Comparison of ENCODE assay signal across 24 cellular contexts in the genomic region with DNA sequence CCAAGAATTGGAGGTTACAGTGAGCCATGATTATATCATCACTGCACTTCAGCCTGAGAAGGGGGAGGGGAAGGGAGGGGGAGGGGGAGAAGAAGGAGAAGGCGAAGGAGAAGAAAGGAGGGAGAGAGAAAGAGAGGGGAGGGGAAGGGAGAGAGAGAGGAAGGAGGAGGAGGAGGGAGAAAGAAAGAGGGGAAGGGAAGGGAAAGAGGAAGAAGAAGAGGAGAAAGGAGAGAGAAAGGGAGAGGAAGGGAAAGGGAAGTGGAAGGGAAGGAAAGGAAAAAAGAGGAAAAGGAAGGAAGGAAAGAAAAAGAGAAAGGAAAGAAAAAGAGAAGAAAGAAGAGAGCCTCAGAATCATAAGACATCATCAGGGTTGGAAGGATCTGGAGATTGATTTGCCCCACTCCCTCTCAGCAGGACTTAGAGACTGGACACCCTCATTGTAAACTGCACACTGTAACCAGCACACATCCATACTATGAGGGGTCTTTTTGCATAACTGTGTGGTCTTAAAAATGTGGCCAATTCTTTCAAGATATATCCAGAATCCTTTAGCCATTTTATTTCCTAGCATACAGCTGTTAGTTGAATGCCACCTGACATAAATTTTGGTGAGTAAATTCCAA.
"Had no signal": no experiment of that assay in that cellular context is flagged by ENCODE, and none has a peak within 500 bp of the region (broad histone marks: within the 10 kb centered on the region; RNA-seq: fewer than 3 reads in every experiment).

No MANE protein-coding gene starts in this region.

- H3K4me1 ChIP-seq: prostate gland had no signal

- FAIRE-seq: small intestine had no signal

- DNase-seq: activated CD4-positive, alpha-beta T cell treated with anti-CD3 and anti-CD28 coated beads, Interleukin-2, amount 50 U/mL, for 1 hour; activated CD4-positive, CD25-positive, alpha-beta regulatory T cell treated with anti-CD3 and anti-CD28 coated beads, Interleukin-2, amount 50 U/mL, for 72 hours; activated CD8-positive, alpha-beta memory T cell treated with anti-CD3 and anti-CD28 coated beads for 24 hours; activated CD8-positive, alpha-beta memory T cell treated with anti-CD3 and anti-CD28 coated beads, Interleukin-2, amount 50 U/mL, for 48 hours; activated effector memory CD4-positive, alpha-beta T cell treated with Interleukin-2 at 50 U/mL for 16 hours; activated naive CD4-positive, alpha-beta T cell treated with anti-CD3 and anti-CD28 coated beads, Interleukin-2, amount 10 ng/mL, durations not matched to agents 7 days and 5 days; activated naive CD8-positive, alpha-beta T cell treated with anti-CD3 and anti-CD28 coated beads, Interleukin-2, amount 50 U/mL, for 24 hours; activated T-cell treated with anti-CD3 and anti-CD28 coated beads, Interleukin-2, amount 50 U/mL, for 48 hours; anterior cingulate cortex; colonic mucosa; heart left ventricle; left ventricle myocardium superior; mesendoderm; naive thymus-derived CD4-positive, alpha-beta T cell; right cardiac atrium; stimulated activated CD4-positive, alpha-beta T cell treated with anti-CD3 and anti-CD28 coated beads, Interleukin-15, amount 100 ng/mL, for 24 hours; stimulated activated CD4-positive, alpha-beta T cell treated with anti-CD3 and anti-CD28 coated beads, Interleukin-4, amount 100 ng/mL, for 1 hour; stimulated activated naive CD8-positive, alpha-beta T cell treated with anti-CD3 and anti-CD28 coated beads, Interleukin-15, amount 100 ng/mL, for 72 hours; T-cell; upper lobe of left lung had no signal

- H3K9me3 ChIP-seq: colonic mucosa, gastroesophageal sphincter, heart left ventricle, prostate gland, upper lobe of left lung had no signal

- H3K27me3 ChIP-seq: colonic mucosa, gastroesophageal sphincter, heart left ventricle, neural progenitor cell, upper lobe of left lung had no signal

- ATAC-seq: activated naive CD8-positive, alpha-beta T cell treated with anti-CD3 and anti-CD28 coated beads, Interleukin-2, amount 50 U/mL, for 24 hours; gastroesophageal sphincter; heart left ventricle; left ventricle myocardium superior; naive thymus-derived CD4-positive, alpha-beta T cell; right cardiac atrium; stimulated activated naive CD8-positive, alpha-beta T cell treated with anti-CD3 and anti-CD28 coated beads, Interleukin-15, amount 100 ng/mL, for 72 hours; T-cell had no signal

- H3K36me3 ChIP-seq: colonic mucosa, gastroesophageal sphincter, heart left ventricle, neural progenitor cell, prostate gland, upper lobe of left lung had no signal

- H2AFZ ChIP-seq: neural progenitor cell had no signal

- H3K27ac ChIP-seq: colonic mucosa, heart left ventricle, neural progenitor cell, prostate gland, upper lobe of left lung had no signal

- H3K9ac ChIP-seq: neural progenitor cell had no signal

- H3K4me3 ChIP-seq: colonic mucosa, gastroesophageal sphincter, heart left ventricle, neural progenitor cell, prostate gland, upper lobe of left lung had no signal

- H3K4me2 ChIP-seq: neural progenitor cell had no signal
